ENCODE assay signal across 8 cellular contexts in genomic region chr13:46771693-46772092, GRCh38.
"Had no signal": no experiment of that assay in that cellular context is flagged by ENCODE, and none has a peak within 500 bp of the region (broad histone marks: within the 10 kb centered on the region; RNA-seq: fewer than 3 reads in every experiment).

No MANE protein-coding gene starts in this region.

- H3K27ac ChIP-seq: HL-60 had no signal

- H3K4me3 ChIP-seq: K562 had no signal

- DNase-seq: IMR-90, KBM-7, KG1 had no signal

- H3K27ac Mint-ChIP-seq: IgD-negative memory B cell had no signal

- H3K4me3 Mint-ChIP-seq: IgD-negative memory B cell had no signal

- FAIRE-seq: HepG2, HTR-8/SVneo, K562 had no signal

- H3K27me3 Mint-ChIP-seq: IgD-negative memory B cell had no signal

- ATAC-seq: HepG2, K562 had no signal

- H3K4me1 Mint-ChIP-seq: IgD-negative memory B cell had no signal
